8 cellular contexts compared by ENCODE assay signal in the genomic region with DNA sequence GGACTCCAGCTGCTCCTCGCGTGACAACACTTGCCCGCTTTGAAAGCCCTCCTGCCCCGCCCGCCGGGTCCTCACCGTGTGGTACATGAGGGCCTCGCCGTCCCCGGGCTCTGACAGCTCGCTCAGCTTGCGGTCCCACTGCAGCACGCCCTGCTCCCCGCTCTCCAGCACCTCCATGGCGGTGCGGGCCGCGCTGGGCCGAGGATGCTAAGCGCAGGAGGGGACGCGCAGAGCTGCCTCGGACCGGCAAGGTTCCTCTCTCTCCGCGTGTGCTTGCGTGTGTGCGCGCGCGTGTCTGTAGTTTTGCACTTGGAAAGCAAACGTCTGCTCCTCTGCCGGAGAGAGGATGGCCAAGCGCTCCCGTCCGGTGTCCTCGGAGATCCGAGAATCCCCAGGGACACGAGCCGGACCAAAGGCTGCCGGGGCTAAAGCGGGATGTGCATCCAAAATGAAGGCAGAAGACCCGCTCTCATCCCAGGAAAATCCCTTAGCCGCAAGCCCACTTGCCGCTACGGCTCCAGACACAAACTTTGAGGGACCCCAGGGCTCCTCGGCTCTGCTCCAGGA. TPM values are rescaled to one million over a fixed set of nuclear protein-coding genes. Genes with fewer than 3 reads are reported as not detected.
A peak's percentile ranks its signal among the peaks of the same experiment; 100 is the strongest.
DNase-seq lines count a peak whose midpoint lies in the region; ATAC-seq and TF ChIP-seq lines count a peak whose summit lies in the region.

A gene with protein sequence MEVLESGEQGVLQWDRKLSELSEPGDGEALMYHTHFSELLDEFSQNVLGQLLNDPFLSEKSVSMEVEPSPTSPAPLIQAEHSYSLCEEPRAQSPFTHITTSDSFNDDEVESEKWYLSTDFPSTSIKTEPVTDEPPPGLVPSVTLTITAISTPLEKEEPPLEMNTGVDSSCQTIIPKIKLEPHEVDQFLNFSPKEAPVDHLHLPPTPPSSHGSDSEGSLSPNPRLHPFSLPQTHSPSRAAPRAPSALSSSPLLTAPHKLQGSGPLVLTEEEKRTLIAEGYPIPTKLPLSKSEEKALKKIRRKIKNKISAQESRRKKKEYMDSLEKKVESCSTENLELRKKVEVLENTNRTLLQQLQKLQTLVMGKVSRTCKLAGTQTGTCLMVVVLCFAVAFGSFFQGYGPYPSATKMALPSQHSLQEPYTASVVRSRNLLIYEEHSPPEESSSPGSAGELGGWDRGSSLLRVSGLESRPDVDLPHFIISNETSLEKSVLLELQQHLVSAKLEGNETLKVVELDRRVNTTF (minus strand): TSS at position 558 of the 567 bp plus-strand sequence. CDS start 381 bp downstream, at position 177.

- DNase-seq in Calu3 (peak; percentile 62), KBM-7 (peak; percentile 72), T-helper 22 cell (ENCODE audit: low read depth) (peak; percentile 54), astrocyte of the hippocampus (ENCODE audit: low read depth, low spot score) (peak; percentile 85), smooth muscle cell (lab: John Stamatoyannopoulos, UW; ENCODE audit: unreplicated experiment) (peak; percentile 88)

- H3K4me1 ChIP-seq in iPS-18a (ENCODE audit: control insufficient read depth, low read depth, low read length) = peaks cover 10% of the 10 kb centered on the region
- H3K4me1 ChIP-seq in smooth muscle cell (ENCODE audit: low read depth) = peaks cover 25% of the 10 kb centered on the region

- H3K27me3 ChIP-seq in iPS-18a (ENCODE audit: control insufficient read depth, insufficient read depth, low read length) (no peaks in the 10 kb centered on the region), smooth muscle cell (ENCODE audit: low read depth) (no peaks in the 10 kb centered on the region)

- H3K36me3 Mint-ChIP-seq in Calu3 (ENCODE audit: insufficient read depth, unreplicated experiment) = peaks cover 28% of the 10 kb centered on the region

- H3K4me1 Mint-ChIP-seq in Calu3 (ENCODE audit: low read depth, unreplicated experiment) = peaks cover 21% of the 10 kb centered on the region

- H3K36me3 ChIP-seq in iPS-18a (ENCODE audit: control insufficient read depth, low read depth, low read length) (no peaks in the 10 kb centered on the region), smooth muscle cell (ENCODE audit: low read depth) (no peaks in the 10 kb centered on the region)

- peak within 1 kb of the TSS; percentile 88 for H3K4me3 Mint-ChIP-seq in Calu3 (ENCODE audit: low read depth, unreplicated experiment)

- CTCF ChIA-PET in Calu3 (lab: Charles Lee) = interaction anchor here (0.6 to 1.4 kb wide), 6 partner anchors 9 to 160 kb away, joined by 3 to 5 read pairs (median 4); no protein-coding TSS in a partner anchor

- BruUV-seq in Calu3 (replicated peaks; lab: Mats Ljungman, UMichigan) = TSS peak; percentile 57

- no peaks in the 10 kb centered on the region for H3K9me3 Mint-ChIP-seq in Calu3 (ENCODE audit: low read depth, unreplicated experiment)

- H3F3A ChIP-seq in smooth muscle cell (ENCODE audit: low read depth) = peaks cover 5% of the 10 kb centered on the region

- TF ChIP-seq CTCF in Calu3 (IDR thresholded peaks at IDR 0.05; ENCODE audit: unreplicated experiment) (no peak), smooth muscle cell (IDR thresholded peaks at IDR 0.05; ENCODE audit: borderline replicate concordance, insufficient read depth, poor library complexity, severe bottlenecking) (no peak)

- peak within 1 kb of the TSS; percentile 60 for H2AFZ ChIP-seq in smooth muscle cell (ENCODE audit: low read depth)

- peak within 1 kb of the TSS; percentile 74 for H3K9ac ChIP-seq in iPS-18a (ENCODE audit: low read length)
- peak within 1 kb of the TSS; percentile 98 for H3K9ac ChIP-seq in smooth muscle cell (ENCODE audit: low read depth)

- H3K27me3 Mint-ChIP-seq in Calu3 (ENCODE audit: unreplicated experiment) = no peaks in the 10 kb centered on the region

- H3K4me3 ChIP-seq in iPS-18a (ENCODE audit: low read length) (peak within 1 kb of the TSS; percentile 97), smooth muscle cell (peak within 1 kb of the TSS; percentile 77)

- peak within 1 kb of the TSS; percentile 96 for H3K27ac Mint-ChIP-seq in Calu3 (ENCODE audit: unreplicated experiment)

- H3K27ac ChIP-seq in iPS-18a (ENCODE audit: low read length) (peak within 1 kb of the TSS; percentile 24), smooth muscle cell (ENCODE audit: low read depth) (peak within 1 kb of the TSS; percentile 97)

- peaks cover 47% of the 10 kb centered on the region for H3K79me2 ChIP-seq in smooth muscle cell (ENCODE audit: low read depth)

- H4K20me1 ChIP-seq in smooth muscle cell (ENCODE audit: low read depth) = peaks cover 37% of the 10 kb centered on the region

- in situ Hi-C loops in KBM-7 (cut with MboI; ENCODE audit: low pct_unique_long_range_greater_than_20kb, low sequenced_read_pairs) = loop anchor here (25.0 kb wide), 1 partner anchor 339 kb away; no protein-coding TSS in a partner anchor

- intact Hi-C loops in Calu3 (cut with micrococcal nuclease; ENCODE audit: unreplicated experiment) = loop anchor here (10.0 kb wide), 1 partner anchor 863 kb away; no protein-coding TSS in a partner anchor

- WGBS in smooth muscle cell (ENCODE audit: low lambda C conversion rate) = under 1% methylated on average over 44 of the region's 47 CpGs

- ATAC-seq in GM21447 (IDR thresholded peaks at IDR 0.05; ENCODE audit: unreplicated experiment) (peak; percentile 31), GM18519 (IDR thresholded peaks at IDR 0.05; ENCODE audit: low FRiP score, unreplicated experiment) (no peak)

- H3K4me2 ChIP-seq in smooth muscle cell = peak within 1 kb of the TSS; percentile 95

- H3K9me3 ChIP-seq in iPS-18a (ENCODE audit: control insufficient read depth, low read depth, low read length) (no peaks in the 10 kb centered on the region), smooth muscle cell (replicated peaks; ENCODE audit: low read depth) (no peaks in the 10 kb centered on the region)

RNA-seq across cellular contexts. Expression of the gene that starts here (rescaled TPM):
- total RNA-seq in Calu3 (2022) = 34.5 and 39.9 TPM in 2 replicates
- 46.4 and 69.1 TPM in 2 replicates for total RNA-seq in smooth muscle cell
- polyA plus RNA-seq in smooth muscle cell = 27.4 and 37.6 TPM in 2 replicates
